8 cellular contexts compared by ENCODE assay signal in genomic region chr5:149271195-149271716, GRCh38. TPM values are rescaled to one million over a fixed set of nuclear protein-coding genes. Genes with fewer than 3 reads are reported as not detected.
DNase-seq lines count a peak whose midpoint lies in the region; ATAC-seq and TF ChIP-seq lines count a peak whose summit lies in the region.

No MANE protein-coding gene starts in this region.

- H3K9me2 ChIP-seq in GM23338 (ENCODE audit: insufficient read depth), result no peaks in the 10 kb centered on the region

- peak overlapping the region; percentile 94 for H3K4me3 ChIP-seq in GM23338
- peak overlapping the region; percentile 21 to 70 (median 64) for H3K4me3 ChIP-seq in sigmoid colon

- peaks cover 41% of the 10 kb centered on the region for H3K27me3 ChIP-seq in GM23338 (ENCODE audit: insufficient read depth)
- no peaks in the 10 kb centered on the region for H3K27me3 ChIP-seq in sigmoid colon

- H3K4me1 ChIP-seq in GM23338 (ENCODE audit: insufficient read depth) (peaks cover 20% of the 10 kb centered on the region), sigmoid colon (peaks cover 0 to 16% (median 12%) of the 10 kb centered on the region in 4 donors)

- H3K36me3 ChIP-seq in GM23338 (ENCODE audit: insufficient read depth) (no peaks in the 10 kb centered on the region), sigmoid colon (no peaks in the 10 kb centered on the region)

- ATAC-seq in GM23338, result peak; percentile 61
- ATAC-seq in WTC11, result peak; percentile 45

- H3K27ac Mint-ChIP-seq in GM23338, result no peak overlapping the region
- H3K27ac Mint-ChIP-seq in WTC11, result no peak overlapping the region
- no peak overlapping the region for H3K27ac Mint-ChIP-seq in activated T-helper 2 cell treated with anti-CD3 and anti-CD28 coated beads, Interferon-gamma antibody, Interleukin-2, Interleukin-4, amounts not matched to agents 10 μg/mL and 5 μg/mL and 100 μg/mL, durations not matched to agents 14 hours and 24 hours and 36 hours

- WGBS in sigmoid colon, 2 donors, result 7 to 8% methylated on average over 40 of the region's 40 CpGs

- H3K4me1 Mint-ChIP-seq in GM23338, result peaks cover 24% of the 10 kb centered on the region; the same call in 2 of the 3 replicates
- peaks cover 27% of the 10 kb centered on the region for H3K4me1 Mint-ChIP-seq in WTC11
- peaks cover 7% of the 10 kb centered on the region for H3K4me1 Mint-ChIP-seq in activated T-helper 2 cell treated with anti-CD3 and anti-CD28 coated beads, Interferon-gamma antibody, Interleukin-2, Interleukin-4, amounts not matched to agents 10 μg/mL and 5 μg/mL and 100 μg/mL, durations not matched to agents 14 hours and 24 hours and 36 hours (ENCODE audit: low read depth)

- DNase-seq in GM23338 (ENCODE audit: low spot score) (peak; percentile 68), WTC11 (ENCODE audit: low spot score) (peak; percentile 65), foreskin melanocyte (peak; percentile 14), sigmoid colon (no peak), NCI-H1092 treated with DMSO at 0.1 percent for 48 hours (lab: John Stamatoyannopoulos, UW) (no peak), GDM1 (lab: John Stamatoyannopoulos, UW) (no peak), T1000 (lab: John Stamatoyannopoulos, UW) (no peak)
- DNase-seq in activated T-helper 2 cell treated with anti-CD3 and anti-CD28 coated beads, Interferon-gamma antibody, Interleukin-2, Interleukin-4, amounts not matched to agents 10 μg/mL and 5 μg/mL and 100 μg/mL, durations not matched to agents 14 hours and 24 hours and 36 hours (ENCODE audit: low spot score), result no peak

- no peak for TF ChIP-seq POLR2A in sigmoid colon (IDR thresholded peaks at IDR 0.05)

- peaks cover 41% of the 10 kb centered on the region for H3K27me3 Mint-ChIP-seq in GM23338 (ENCODE audit: insufficient read depth, low read depth, poor library complexity)
- peaks cover 43% of the 10 kb centered on the region for H3K27me3 Mint-ChIP-seq in WTC11 (ENCODE audit: low read depth)
- H3K27me3 Mint-ChIP-seq in activated T-helper 2 cell treated with anti-CD3 and anti-CD28 coated beads, Interferon-gamma antibody, Interleukin-2, Interleukin-4, amounts not matched to agents 10 μg/mL and 5 μg/mL and 100 μg/mL, durations not matched to agents 14 hours and 24 hours and 36 hours (ENCODE audit: low read depth), result peaks cover 50% of the 10 kb centered on the region

- intact Hi-C loops in sigmoid colon (cut with DNase I), result no loop called here
- intact Hi-C loops in activated T-helper 2 cell treated with anti-CD3 and anti-CD28 coated beads, Interferon-gamma antibody, Interleukin-2, Interleukin-4, amounts not matched to agents 10 μg/mL and 5 μg/mL and 100 μg/mL, durations not matched to agents 14 hours and 24 hours and 36 hours (cut with micrococcal nuclease), result no loop called here

- no peak for TF ChIP-seq EP300 in sigmoid colon (IDR thresholded peaks at IDR 0.05)

- no peaks in the 10 kb centered on the region for H3F3A ChIP-seq in GM23338 (replicated peaks; ENCODE audit: low read depth)

- no peaks in the 10 kb centered on the region for H3K79me2 ChIP-seq in GM23338 (replicated peaks; ENCODE audit: insufficient read depth)

- peak overlapping the region; percentile 95 for H3K4me2 ChIP-seq in GM23338

- POLR2A ChIA-PET in WTC11 (lab: Charles Lee), result no interaction called here

- H3K36me3 Mint-ChIP-seq in GM23338 (ENCODE audit: low read depth), result no peaks in the 10 kb centered on the region; the same call in 2 of the 3 replicates
- H3K36me3 Mint-ChIP-seq in WTC11, result no peaks in the 10 kb centered on the region; the same call in 1 of the 2 replicates
- H3K36me3 Mint-ChIP-seq in activated T-helper 2 cell treated with anti-CD3 and anti-CD28 coated beads, Interferon-gamma antibody, Interleukin-2, Interleukin-4, amounts not matched to agents 10 μg/mL and 5 μg/mL and 100 μg/mL, durations not matched to agents 14 hours and 24 hours and 36 hours (ENCODE audit: low read depth), result no peaks in the 10 kb centered on the region

- H3K4me3 Mint-ChIP-seq in GM23338 (peak overlapping the region; percentile 73), WTC11 (peak overlapping the region; percentile 73)
- no peak overlapping the region for H3K4me3 Mint-ChIP-seq in activated T-helper 2 cell treated with anti-CD3 and anti-CD28 coated beads, Interferon-gamma antibody, Interleukin-2, Interleukin-4, amounts not matched to agents 10 μg/mL and 5 μg/mL and 100 μg/mL, durations not matched to agents 14 hours and 24 hours and 36 hours (ENCODE audit: low read depth)

- H2AFZ ChIP-seq in GM23338, result peak overlapping the region; percentile 100

- CTCF ChIA-PET in WTC11 (lab: Charles Lee), result interaction anchor here (1.0 kb wide), 1 partner anchor 129 kb away, joined by 5 read pairs; the partner anchor contains the start of gene ABLIM3

- no peaks in the 10 kb centered on the region; the same call in 1 of the 2 replicates for H4K20me1 ChIP-seq in GM23338 (replicated peaks; ENCODE audit: insufficient read depth)

- TF ChIP-seq CTCF in GM23338 (conservative IDR thresholded peaks at IDR 0.05; ENCODE audit: low read depth in 2 of 2) (no peak), WTC11 (IDR thresholded peaks at IDR 0.05) (no peak), sigmoid colon (IDR thresholded peaks at IDR 0.05) (no peak)

- peaks cover 0 to 2% (median 0%) of the 10 kb centered on the region in 4 donors for H3K9me3 ChIP-seq in sigmoid colon

- H3K27ac ChIP-seq in GM23338 (ENCODE audit: low read depth) (no peak overlapping the region), sigmoid colon (peak overlapping the region; percentile 56 to 78 (median 62))

- no peaks in the 10 kb centered on the region for H3K9me3 Mint-ChIP-seq in GM23338
- H3K9me3 Mint-ChIP-seq in WTC11, result peaks cover 3% of the 10 kb centered on the region; the same call in 1 of the 2 replicates
- H3K9me3 Mint-ChIP-seq in activated T-helper 2 cell treated with anti-CD3 and anti-CD28 coated beads, Interferon-gamma antibody, Interleukin-2, Interleukin-4, amounts not matched to agents 10 μg/mL and 5 μg/mL and 100 μg/mL, durations not matched to agents 14 hours and 24 hours and 36 hours, result no peaks in the 10 kb centered on the region

TF ChIP-seq in GM23338, 12 proteins besides CTCF, POLR2A, EP300 and RAD21 (continues in another document):
- TF ChIP-seq EZH2 (IDR thresholded peaks at IDR 0.05; ENCODE audit: low read depth, unreplicated experiment), result peak; percentile 56

TF ChIP-seq in WTC11, 78 proteins besides CTCF, POLR2A, EP300 and RAD21 (continues in another document):
- TF ChIP-seq FOXP1 (CRISPR knock-in tag; IDR thresholded peaks at IDR 0.05; ENCODE audit: borderline replicate concordance) (peak; percentile 69; the same call in 1 of the 2 replicates), CREM (CRISPR knock-in tag; IDR thresholded peaks at IDR 0.05) (peak; percentile 40; the same call in 1 of the 2 replicates), TEAD4 (CRISPR knock-in tag; IDR thresholded peaks at IDR 0.05) (0 out of 2 replicates have a peak, but pooled peaks have one; percentile 30)
- TF ChIP-seq, protein P1, sequence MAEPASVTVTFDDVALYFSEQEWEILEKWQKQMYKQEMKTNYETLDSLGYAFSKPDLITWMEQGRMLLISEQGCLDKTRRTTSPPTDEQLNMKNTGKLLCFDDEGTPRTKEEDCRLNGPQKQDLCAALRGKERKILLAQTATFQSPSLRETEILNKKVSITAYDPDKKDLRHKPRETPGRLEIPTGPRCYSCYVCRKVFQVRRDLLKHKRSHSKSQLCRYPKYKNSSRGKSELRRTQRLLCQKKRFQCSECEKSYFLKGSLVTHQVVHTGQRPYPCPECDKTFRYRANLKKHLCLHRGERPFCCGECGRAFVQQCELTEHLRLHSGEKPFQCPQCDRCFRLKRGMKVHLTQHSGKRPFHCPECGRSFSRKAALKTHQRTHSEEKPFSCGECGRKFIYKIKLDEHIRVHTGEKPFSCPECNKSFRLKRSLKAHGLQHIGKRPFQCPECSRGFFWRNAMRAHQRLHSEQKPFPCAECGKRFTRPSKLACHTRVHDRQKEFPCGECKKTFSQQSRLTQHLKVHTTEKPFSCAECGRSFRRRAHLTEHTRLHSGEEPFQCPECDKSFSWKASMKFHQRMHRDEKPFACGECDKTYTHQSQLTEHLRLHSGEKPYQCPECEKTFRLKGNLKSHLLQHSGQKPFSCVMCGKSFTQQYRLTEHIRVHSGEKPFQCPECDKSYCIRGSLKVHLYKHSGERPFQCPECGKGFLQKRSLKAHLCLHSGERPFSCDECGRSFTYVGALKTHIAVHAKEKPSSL (CRISPR knock-in tag; conservative IDR thresholded peaks at IDR 0.05), result no peak
- TF ChIP-seq, protein P2, sequence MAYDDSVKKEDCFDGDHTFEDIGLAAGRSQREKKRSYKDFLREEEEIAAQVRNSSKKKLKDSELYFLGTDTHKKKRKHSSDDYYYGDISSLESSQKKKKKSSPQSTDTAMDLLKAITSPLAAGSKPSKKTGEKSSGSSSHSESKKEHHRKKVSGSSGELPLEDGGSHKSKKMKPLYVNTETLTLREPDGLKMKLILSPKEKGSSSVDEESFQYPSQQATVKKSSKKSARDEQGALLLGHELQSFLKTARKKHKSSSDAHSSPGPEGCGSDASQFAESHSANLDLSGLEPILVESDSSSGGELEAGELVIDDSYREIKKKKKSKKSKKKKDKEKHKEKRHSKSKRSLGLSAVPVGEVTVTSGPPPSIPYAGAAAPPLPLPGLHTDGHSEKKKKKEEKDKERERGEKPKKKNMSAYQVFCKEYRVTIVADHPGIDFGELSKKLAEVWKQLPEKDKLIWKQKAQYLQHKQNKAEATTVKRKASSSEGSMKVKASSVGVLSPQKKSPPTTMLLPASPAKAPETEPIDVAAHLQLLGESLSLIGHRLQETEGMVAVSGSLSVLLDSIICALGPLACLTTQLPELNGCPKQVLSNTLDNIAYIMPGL (CRISPR knock-in tag; IDR thresholded peaks at IDR 0.05), result peak; percentile 76
- TF ChIP-seq, protein P3, sequence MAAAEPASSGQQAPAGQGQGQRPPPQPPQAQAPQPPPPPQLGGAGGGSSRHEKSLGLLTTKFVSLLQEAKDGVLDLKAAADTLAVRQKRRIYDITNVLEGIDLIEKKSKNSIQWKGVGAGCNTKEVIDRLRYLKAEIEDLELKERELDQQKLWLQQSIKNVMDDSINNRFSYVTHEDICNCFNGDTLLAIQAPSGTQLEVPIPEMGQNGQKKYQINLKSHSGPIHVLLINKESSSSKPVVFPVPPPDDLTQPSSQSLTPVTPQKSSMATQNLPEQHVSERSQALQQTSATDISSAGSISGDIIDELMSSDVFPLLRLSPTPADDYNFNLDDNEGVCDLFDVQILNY (CRISPR knock-in tag; IDR thresholded peaks at IDR 0.05), result peak; percentile 35; the same call in 1 of the 2 replicates

RNA-seq across cellular contexts. Expression of gene AFAP1L1, which starts 0.4 kb away (rescaled TPM):
- 4.7 and 5.7 TPM in 2 replicates for total RNA-seq in GM23338 (2014; rRNA removed; shearing (Covaris generic))
- polyA plus RNA-seq in GM23338 (2016; fragmentation: Nextera tagmentation; extraction: Ambion mirVana) (2.8 and 3.2 TPM in 2 replicates), sigmoid colon (1 to 10 TPM in 2 of 3 donors, under 1 TPM in 1; 0.23 to 4.2 (median 3.0) TPM)
- total RNA-seq in WTC11 (2021) (5.7 to 8.4 TPM (median 6.9 TPM) in 3 replicates), sigmoid colon (1 to 10 TPM; 5.6 to 8.6 (median 7.1) TPM)
- not detected in 2 replicates for total RNA-seq in activated T-helper 2 cell treated with anti-CD3 and anti-CD28 coated beads, Interferon-gamma antibody, Interleukin-2, Interleukin-4, amounts not matched to agents 10 μg/mL and 5 μg/mL and 100 μg/mL, durations not matched to agents 14 hours and 24 hours and 36 hours

Comparison
In these comparisons a context has a peak if more than half of its experiments do, and no peak if none do; other contexts are left out.
1. DNase-seq: peak in GM23338 (single experiment), WTC11 (single experiment) and foreskin melanocyte (single experiment); none in sigmoid colon (single experiment), NCI-H1092 treated with DMSO at 0.1 percent for 48 hours (single experiment), GDM1 (single experiment), activated T-helper 2 cell treated with anti-CD3 and anti-CD28 coated beads, Interferon-gamma antibody, Interleukin-2, Interleukin-4, amounts not matched to agents 10 μg/mL and 5 μg/mL and 100 μg/mL, durations not matched to agents 14 hours and 24 hours and 36 hours (single experiment) and T1000 (single experiment).